In the genomic region with DNA sequence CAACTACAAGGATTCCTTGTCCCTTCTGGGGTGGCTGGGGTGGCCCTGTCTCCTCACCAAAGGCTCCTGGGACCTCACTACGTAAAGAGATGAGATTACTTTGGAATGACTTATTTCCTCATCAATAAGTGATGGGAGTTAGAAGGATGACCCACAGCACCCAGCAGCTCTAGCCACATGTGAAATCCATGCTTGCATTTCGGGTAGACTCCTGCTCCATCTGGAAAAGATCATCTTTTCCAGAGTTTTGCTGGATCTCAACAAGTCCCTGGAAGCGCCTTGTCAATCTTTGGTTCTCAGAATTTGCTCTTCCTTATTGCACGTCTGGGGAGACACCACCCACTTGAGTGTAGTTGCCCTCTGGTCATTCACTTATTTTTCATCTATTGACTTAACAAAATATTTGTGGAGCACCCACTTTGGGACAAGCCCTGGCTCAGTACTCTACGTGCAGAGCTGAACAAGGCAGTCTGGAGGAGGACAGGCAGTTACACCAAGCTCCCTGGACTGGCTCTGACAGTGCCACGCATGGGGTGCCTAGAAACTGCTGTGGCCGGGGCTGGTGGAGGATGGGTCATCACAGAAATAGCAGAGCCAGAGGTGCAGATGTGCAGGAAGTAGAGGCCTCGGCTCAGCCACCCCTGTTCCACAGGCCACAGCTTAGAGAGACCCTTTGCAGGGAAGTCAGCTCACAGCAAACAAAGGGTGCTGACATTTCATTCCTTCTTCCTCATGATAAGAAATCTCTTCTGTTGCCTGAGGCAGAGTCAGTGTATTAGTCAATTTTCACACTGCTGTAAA, we compare ENCODE assay signal across 8 cellular contexts.
A peak's percentile ranks its signal among the peaks of the same experiment; 100 is the strongest.
DNase-seq lines count a peak whose midpoint lies in the region; ATAC-seq and TF ChIP-seq lines count a peak whose summit lies in the region.

No MANE protein-coding gene starts in this region.

- no peaks in the 10 kb centered on the region for H3K4me1 ChIP-seq in right lobe of liver
- H3K4me1 ChIP-seq in BE2C = no peaks in the 10 kb centered on the region
- no peaks in the 10 kb centered on the region for H3K4me1 ChIP-seq in CD4-positive, alpha-beta memory T cell (ENCODE audit: insufficient read depth, low read length)
- H3K4me1 ChIP-seq in vagina = peaks cover 47% of the 10 kb centered on the region

- peaks cover 1 to 7% of the 10 kb centered on the region in 2 donors for H3K27me3 Mint-ChIP-seq in CD4-positive, alpha-beta memory T cell

- H3K27ac Mint-ChIP-seq in CD4-positive, alpha-beta memory T cell = no peak overlapping the region

- CTCF ChIA-PET in CD4-positive, alpha-beta memory T cell (lab: Charles Lee; ENCODE audit: partially characterized antibody) = no interaction called here

- peaks cover 0 to 4% (median 0%) of the 10 kb centered on the region in 8 donors for H3K9me3 Mint-ChIP-seq in CD4-positive, alpha-beta memory T cell

- TF ChIP-seq CTCF in right lobe of liver (IDR thresholded peaks at IDR 0.05) (no peak), BE2C (IDR thresholded peaks at IDR 0.05; ENCODE audit: low read depth, low read length) (no peak), vagina (IDR thresholded peaks at IDR 0.05) (no peak)

- POLR2A ChIA-PET in CD4-positive, alpha-beta memory T cell (lab: Charles Lee; ENCODE audit: partially characterized antibody) = no interaction called here

- WGBS in right lobe of liver (ENCODE audit: insufficient coverage, low coverage, low lambda C conversion rate, missing lambda C conversion rate) = 53% methylated on average over 6 of the region's 8 CpGs

- H3K27me3 ChIP-seq in right lobe of liver (no peaks in the 10 kb centered on the region), BE2C (no peaks in the 10 kb centered on the region), vagina (no peaks in the 10 kb centered on the region)
- H3K27me3 ChIP-seq in CD4-positive, alpha-beta memory T cell (ENCODE audit: insufficient read depth, low read length) = no peaks in the 10 kb centered on the region

- H3K9me3 ChIP-seq in right lobe of liver (no peaks in the 10 kb centered on the region), BE2C (no peaks in the 10 kb centered on the region), vagina (no peaks in the 10 kb centered on the region)
- H3K9me3 ChIP-seq in CD4-positive, alpha-beta memory T cell (ENCODE audit: control insufficient read depth in 1 of 2, low read length in 2 of 2) = no peaks in the 10 kb centered on the region

- H3K4me3 ChIP-seq in right lobe of liver (no peak overlapping the region), BE2C (ENCODE audit: low read depth, low read length) (no peak overlapping the region), vagina (no peak overlapping the region)
- H3K4me3 ChIP-seq in CD4-positive, alpha-beta memory T cell (ENCODE audit: low read length in 2 of 2) = no peak overlapping the region

- TF ChIP-seq POLR2A in right lobe of liver (IDR thresholded peaks at IDR 0.05) (no peak), vagina (IDR thresholded peaks at IDR 0.05) (no peak)

- no peaks in the 10 kb centered on the region for H3K36me3 Mint-ChIP-seq in CD4-positive, alpha-beta memory T cell

- ATAC-seq in HG02759 (IDR thresholded peaks at IDR 0.05; ENCODE audit: unreplicated experiment) (peak; percentile 88), right lobe of liver (peak; percentile 57 to 80 (median 72))

- H3K27ac ChIP-seq in right lobe of liver (no peak overlapping the region), vagina (no peak overlapping the region)
- H3K27ac ChIP-seq in CD4-positive, alpha-beta memory T cell (ENCODE audit: low read depth, low read length) = no peak overlapping the region

- H3K36me3 ChIP-seq in right lobe of liver = no peaks in the 10 kb centered on the region
- no peaks in the 10 kb centered on the region for H3K36me3 ChIP-seq in BE2C
- no peaks in the 10 kb centered on the region for H3K36me3 ChIP-seq in CD4-positive, alpha-beta memory T cell (ENCODE audit: insufficient read depth, low read length)
- no peaks in the 10 kb centered on the region for H3K36me3 ChIP-seq in vagina

- DNase-seq in ELF-1 (ENCODE audit: low read depth, low spot score) (peak; percentile 62), SW480 (ENCODE audit: low spot score) (peak; percentile 73), right lobe of liver (no peak), BE2C (no peak), NCI-H446 (lab: John Stamatoyannopoulos, UW) (no peak), vagina (ENCODE audit: extremely low spot score in 2 of 2) (no peak)
- DNase-seq in CD4-positive, alpha-beta memory T cell = no peak

- intact Hi-C loops in right lobe of liver (cut with DNase I) = no loop called here
- intact Hi-C loops in CD4-positive, alpha-beta memory T cell (cut with micrococcal nuclease) = no loop called here
- intact Hi-C loops in vagina (cut with DNase I) = no loop called here

- no peaks in the 10 kb centered on the region for H3K4me1 Mint-ChIP-seq in CD4-positive, alpha-beta memory T cell

- no peak overlapping the region for H3K4me3 Mint-ChIP-seq in CD4-positive, alpha-beta memory T cell

Comparison
In these comparisons a context has a peak if more than half of its experiments do, and no peak if none do; other contexts are left out.
1. DNase-seq: peak in ELF-1 (single experiment) and SW480 (single experiment); none in right lobe of liver (0 of 3), BE2C (single experiment), CD4-positive, alpha-beta memory T cell (0 of 5), NCI-H446 (0 of 2) and vagina (0 of 2).